Comparison of ENCODE assay signal across 10 cellular contexts in genomic region chr1:21436488-21437340, GRCh38. TPM values are rescaled to one million over a fixed set of nuclear protein-coding genes. Genes with fewer than 3 reads are reported as not detected.
DNase-seq lines count a peak whose midpoint lies in the region; ATAC-seq and TF ChIP-seq lines count a peak whose summit lies in the region.
"Had no signal": no experiment of that assay in that cellular context is flagged by ENCODE, and none has a peak within 500 bp of the region (broad histone marks: within the 10 kb centered on the region; RNA-seq: fewer than 3 reads in every experiment).

No MANE protein-coding gene starts in this region.

- no peaks in the 10 kb centered on the region for H3K9me3 Mint-ChIP-seq in activated T-cell treated with anti-CD3 and anti-CD28 coated beads, Interleukin-2, amount 50 U/mL, for 72 hours

- no peak for ATAC-seq in activated T-cell treated with anti-CD3 and anti-CD28 coated beads, Interleukin-2, amount 50 U/mL, for 72 hours (replicated peaks in 1 of 2)
- ATAC-seq in left lung, result peak; percentile 70

- TF ChIP-seq EP300 in transverse colon (IDR thresholded peaks at IDR 0.05; ENCODE audit: low read depth), result no peak

- WGBS in transverse colon (ENCODE audit: low coverage in 1 of 2), 2 donors, result 7 to 21% methylated on average over 2 to 16 of the region's 43 CpGs

- H3K27me3 Mint-ChIP-seq in activated T-cell treated with anti-CD3 and anti-CD28 coated beads, Interleukin-2, amount 50 U/mL, for 72 hours (ENCODE audit: low read depth), result peaks cover 17% of the 10 kb centered on the region

- H3K9me3 ChIP-seq in colonic mucosa, result no peaks in the 10 kb centered on the region
- no peaks in the 10 kb centered on the region for H3K9me3 ChIP-seq in left lung
- no peaks in the 10 kb centered on the region for H3K9me3 ChIP-seq in transverse colon

- DNase-seq in activated T-cell treated with anti-CD3 and anti-CD28 coated beads, Interleukin-2, amount 50 U/mL, for 72 hours, result no peak
- DNase-seq in activated T-cell treated with anti-CD3 and anti-CD28 coated beads, Interleukin-2, amount 50 U/mL, for 1 hour, result no peak
- DNase-seq in colonic mucosa (peak; percentile 66), left lung (peak in 1 of 2 donors; percentile 75), transverse colon (peak; percentile 45), glomerular visceral epithelial cell (ENCODE audit: extremely low spot score) (no peak), amniotic stem cell (lab: John Stamatoyannopoulos, UW) (no peak), NCI-H2171 treated with DMSO at 0.1 percent for 48 hours (lab: John Stamatoyannopoulos, UW) (no peak)
- DNase-seq: DND-41, GOT3 had no signal

- H3K27ac ChIP-seq in colonic mucosa (no peak overlapping the region), left lung (no peak overlapping the region), transverse colon (no peak overlapping the region)

- no peak for TF ChIP-seq POLR2A in transverse colon (IDR thresholded peaks at IDR 0.05)

- no peaks in the 10 kb centered on the region for H3K4me1 ChIP-seq in colonic mucosa
- peaks cover 0 to 6% of the 10 kb centered on the region in 2 donors for H3K4me1 ChIP-seq in left lung
- H3K4me1 ChIP-seq in transverse colon, result peaks cover 0 to 18% (median 11%) of the 10 kb centered on the region in 4 donors

- in situ Hi-C loops in transverse colon (cut with MboI; ENCODE audit: low pct_ligation_motif_present in 1 of 4, low pct_unique_long_range_greater_than_20kb in 1 of 4, low sequenced_read_pairs in 3 of 4), result no loop called here

- no peaks in the 10 kb centered on the region for H3K27me3 ChIP-seq in colonic mucosa
- peaks cover 0 to 78% of the 10 kb centered on the region in 2 donors for H3K27me3 ChIP-seq in left lung
- peaks cover 13% of the 10 kb centered on the region for H3K27me3 ChIP-seq in transverse colon

- TF ChIP-seq CTCF in colonic mucosa (IDR thresholded peaks at IDR 0.05), result no peak
- TF ChIP-seq CTCF in left lung (IDR thresholded peaks at IDR 0.05), result no peak
- no peak for TF ChIP-seq CTCF in transverse colon (IDR thresholded peaks at IDR 0.05)

- H3K9ac ChIP-seq in colonic mucosa (ENCODE audit: low read depth in 2 of 2, low read length in 2 of 2), result no peak overlapping the region

- no peak overlapping the region for H3K27ac Mint-ChIP-seq in activated T-cell treated with anti-CD3 and anti-CD28 coated beads, Interleukin-2, amount 50 U/mL, for 72 hours

- intact Hi-C loops in colonic mucosa (cut with DNase I), result no loop called here
- intact Hi-C loops in left lung (cut with DNase I), result no loop called here
- intact Hi-C loops in transverse colon (cut with DNase I; ENCODE audit: low total_unique reads), result no loop called here

- H3K4me1 Mint-ChIP-seq in activated T-cell treated with anti-CD3 and anti-CD28 coated beads, Interleukin-2, amount 50 U/mL, for 72 hours (ENCODE audit: low read depth), result peaks cover 21% of the 10 kb centered on the region

- H3K36me3 ChIP-seq in colonic mucosa (no peaks in the 10 kb centered on the region), left lung (no peaks in the 10 kb centered on the region), transverse colon (no peaks in the 10 kb centered on the region)

- H3K4me3 Mint-ChIP-seq in activated T-cell treated with anti-CD3 and anti-CD28 coated beads, Interleukin-2, amount 50 U/mL, for 72 hours, result peak overlapping the region; percentile 42 to 63

- peak overlapping the region; percentile 7 for H3K4me3 ChIP-seq in colonic mucosa
- H3K4me3 ChIP-seq in left lung, result peak overlapping the region; percentile 14 to 15
- peak overlapping the region in 3 of 4 donors; percentile 9 to 46 (median 35) for H3K4me3 ChIP-seq in transverse colon

- no peaks in the 10 kb centered on the region for H3K36me3 Mint-ChIP-seq in activated T-cell treated with anti-CD3 and anti-CD28 coated beads, Interleukin-2, amount 50 U/mL, for 72 hours (ENCODE audit: insufficient read depth in 2 of 2)

RNA-seq across cellular contexts. Expression of gene NBPF3, which starts 3.2 kb away (rescaled TPM):
- total RNA-seq in activated T-cell treated with anti-CD3 and anti-CD28 coated beads, Interleukin-2, amount 50 U/mL, for 72 hours, result 1 to 10 TPM; 3.8 to 9.0 TPM
- 1 to 10 TPM; 4.7 to 8.0 TPM for total RNA-seq in colonic mucosa
- 10 to 100 TPM in 1 of 2 donors, 1 to 10 TPM in 1; 3.6 to 11.6 TPM for total RNA-seq in left lung
- total RNA-seq in transverse colon, result 10 to 100 TPM in 2 of 4 donors, 1 to 10 TPM in 2; 2.3 to 80.2 (median 10.9) TPM

Comparison
In these comparisons a context has a peak if more than half of its experiments do, and no peak if none do; other contexts are left out.
1. DNase-seq: peak in colonic mucosa (single experiment) and transverse colon (single experiment); none in activated T-cell treated with anti-CD3 and anti-CD28 coated beads, Interleukin-2, amount 50 U/mL, for 72 hours (0 of 2), activated T-cell treated with anti-CD3 and anti-CD28 coated beads, Interleukin-2, amount 50 U/mL, for 1 hour (single experiment), glomerular visceral epithelial cell (single experiment), amniotic stem cell (single experiment) and NCI-H2171 treated with DMSO at 0.1 percent for 48 hours (single experiment).
2. Peak in every context shown above with its lines, with median percentiles within 50 percentile points of each other: H3K4me3 ChIP-seq.